ENCODE assay signal across 21 cellular contexts in genomic region chr20:57503035-57503658, GRCh38. TPM values are rescaled to one million over a fixed set of nuclear protein-coding genes. Genes with fewer than 3 reads are reported as not detected.
A peak's percentile ranks its signal among the peaks of the same experiment; 100 is the strongest.
DNase-seq lines count a peak whose midpoint lies in the region; ATAC-seq lines count a peak whose summit lies in the region.
"Had no signal": no experiment of that assay in that cellular context is flagged by ENCODE, and none has a peak within 500 bp of the region (broad histone marks: within the 10 kb centered on the region; RNA-seq: fewer than 3 reads in every experiment).

No MANE protein-coding gene starts in this region.

- peak overlapping the region; percentile 34 for H3K27ac Mint-ChIP-seq in T-helper 17 cell
- peak overlapping the region; percentile 16 to 89 (median 64) for H3K27ac Mint-ChIP-seq in naive B cell
- H3K27ac Mint-ChIP-seq: immature natural killer cell; mesothelial cell of epicardium; T-helper 1 cell treated with Interleukin-12 subunit alpha and Interleukin-12 subunit beta and Interleukin-4 antibody, amounts not matched to agents 30 μg/mL and 1 μg/mL, for 36 hours had no signal

- DNase-seq in T-helper 17 cell (no peak), naive B cell (no peak), G401 (ENCODE audit: low spot score) (no peak), retina (no peak)
- DNase-seq in activated T-cell treated with anti-CD3 and anti-CD28 coated beads, Interleukin-2, amount 50 U/mL, for 1 hour = no peak
- DNase-seq: activated CD4-positive, CD25-positive, alpha-beta regulatory T cell treated with anti-CD3 and anti-CD28 coated beads, Interleukin-2, amount 50 U/mL, for 72 hours; activated CD8-positive, alpha-beta memory T cell treated with anti-CD3 and anti-CD28 coated beads, Interleukin-2, amount 50 U/mL, for 4 hours; erythroblast; immature natural killer cell; NCI-H2081; NCI-H69; ovary; stomach had no signal

- H3K27me3 Mint-ChIP-seq in T-helper 17 cell (peaks cover 46% of the 10 kb centered on the region), naive B cell (peaks cover 0 to 20% (median 4%) of the 10 kb centered on the region in 3 donors)

- H3K4me3 Mint-ChIP-seq in T-helper 17 cell (peak overlapping the region; percentile 41), naive B cell (peak overlapping the region; percentile 7 to 92 (median 76))
- H3K4me3 Mint-ChIP-seq: immature natural killer cell; mesothelial cell of epicardium; T-helper 1 cell treated with Interleukin-12 subunit alpha and Interleukin-12 subunit beta and Interleukin-4 antibody, amounts not matched to agents 30 μg/mL and 1 μg/mL, for 36 hours had no signal

- peak overlapping the region in 5 of 11 experiments; percentile 2 to 20 (median 16); a peak in 4 of 22 replicates for H3K9ac ChIP-seq in BLaER1 treated with 17β-estradiol and CSF1 and Interleukin-3, amounts not matched to agents 10 nM and 100 nM

- in situ Hi-C loops in G401 (cut with HindIII; ENCODE audit: low sequenced_read_pairs) = no loop called here

- H3K27me3 ChIP-seq in BLaER1 treated with 17β-estradiol and CSF1 and Interleukin-3, amounts not matched to agents 10 nM and 100 nM = peaks cover 0 to 14% (median 0%) of the 10 kb centered on the region in 11 experiments; a peak in 4 of 22 replicates
- H3K27me3 ChIP-seq: ovary, vagina had no signal

- H3K4me1 Mint-ChIP-seq in T-helper 17 cell (peaks cover 11% of the 10 kb centered on the region), naive B cell (peaks cover 39 to 77% (median 56%) of the 10 kb centered on the region in 3 donors)

- H3K36me3 Mint-ChIP-seq in T-helper 17 cell (ENCODE audit: low read depth) (peaks cover 3% of the 10 kb centered on the region), naive B cell (no peaks in the 10 kb centered on the region)
- H3K36me3 Mint-ChIP-seq: immature natural killer cell, mesothelial cell of epicardium had no signal

- no peaks in the 10 kb centered on the region for H3K36me3 ChIP-seq in BLaER1 treated with 17β-estradiol and CSF1 and Interleukin-3, amounts not matched to agents 10 nM and 100 nM
- H3K36me3 ChIP-seq: ovary, stomach, vagina had no signal

- peak overlapping the region in 8 of 10 experiments; percentile 1 to 36 (median 22); a peak in 8 of 20 replicates for H3K4me3 ChIP-seq in BLaER1 treated with 17β-estradiol and CSF1 and Interleukin-3, amounts not matched to agents 10 nM and 100 nM
- H3K4me3 ChIP-seq: ovary, stomach, vagina had no signal

- H3K4me2 ChIP-seq in BLaER1 treated with 17β-estradiol and CSF1 and Interleukin-3, amounts not matched to agents 10 nM and 100 nM = peak overlapping the region; percentile 73 to 98 (median 91)

- H4K20me1 ChIP-seq in BLaER1 treated with 17β-estradiol and CSF1 and Interleukin-3, amounts not matched to agents 10 nM and 100 nM = peaks cover 0 to 8% (median 0%) of the 10 kb centered on the region in 11 experiments; a peak in 1 of 22 replicates

- H3K9me3 Mint-ChIP-seq in naive B cell = peaks cover 0 to 2% (median 0%) of the 10 kb centered on the region in 7 donors
- H3K9me3 Mint-ChIP-seq: immature natural killer cell; mesothelial cell of epicardium; T-helper 1 cell treated with Interleukin-12 subunit alpha and Interleukin-12 subunit beta and Interleukin-4 antibody, amounts not matched to agents 30 μg/mL and 1 μg/mL, for 36 hours had no signal

- peak overlapping the region in 6 of 11 experiments; percentile 3 to 59 (median 22); a peak in 9 of 22 replicates for H3K27ac ChIP-seq in BLaER1 treated with 17β-estradiol and CSF1 and Interleukin-3, amounts not matched to agents 10 nM and 100 nM
- H3K27ac ChIP-seq: ovary, stomach, vagina had no signal

- H3K9me3 ChIP-seq in BLaER1 treated with 17β-estradiol and CSF1 and Interleukin-3, amounts not matched to agents 10 nM and 100 nM (replicated peaks in 1 of 11) = no peaks in the 10 kb centered on the region
- H3K9me3 ChIP-seq in T-helper 17 cell (ENCODE audit: control insufficient read depth, low read length, poor library complexity, severe bottlenecking) = no peaks in the 10 kb centered on the region
- H3K9me3 ChIP-seq: ovary, stomach, vagina had no signal

- ATAC-seq in HG02870 (IDR thresholded peaks at IDR 0.05; ENCODE audit: unreplicated experiment) = peak; percentile 76
- no peak for ATAC-seq in T-helper 17 cell
- peak; percentile 54 to 56 for ATAC-seq in naive B cell (ENCODE audit: low read depth in 2 of 2)
- ATAC-seq in GM18858 (IDR thresholded peaks at IDR 0.05; ENCODE audit: unreplicated experiment) = no peak

- H3K4me1 ChIP-seq in BLaER1 treated with 17β-estradiol and CSF1 and Interleukin-3, amounts not matched to agents 10 nM and 100 nM = peaks cover 56 to 91% (median 83%) of the 10 kb centered on the region in 10 experiments
- H3K4me1 ChIP-seq: vagina had no signal

RNA-seq across cellular contexts. Expression of gene CTCFL, which starts 21.8 kb away (rescaled TPM):
- not detected for total RNA-seq in T-helper 17 cell
- polyA plus RNA-seq in naive B cell (ENCODE audit: low read depth in 6 of 6) = not detected
- 0.03 and 0.06 TPM in 2 replicates for total RNA-seq in G401 (2014; rRNA removed; shearing (Covaris generic))
- total RNA-seq: aorta, RPMI7951, stomach, vagina had no signal
- polyA plus RNA-seq: aorta, immature natural killer cell, stomach had no signal

RNA-seq across cellular contexts. Expression of gene PCK1, which starts 57.8 kb away (rescaled TPM):
- not detected for total RNA-seq in T-helper 17 cell
- polyA plus RNA-seq in naive B cell (ENCODE audit: low read depth in 6 of 6) = not detected
- total RNA-seq in G401 (2014; rRNA removed; shearing (Covaris generic)) = 0.49 TPM in 1 of 2 replicates, not detected in the other
- total RNA-seq: mesothelial cell of epicardium, RPMI7951 had no signal
- polyA plus RNA-seq: immature natural killer cell had no signal

Comparison
In these comparisons a context has a peak if more than half of its experiments do, and no peak if none do; other contexts are left out.
1. ATAC-seq: peak in HG02870 (single experiment) and naive B cell (2 of 2); none in T-helper 17 cell (single experiment) and GM18858 (single experiment).